ENCODE assay signal across 9 cellular contexts in genomic region chr10:46911151-46911876, GRCh38. TPM values are rescaled to one million over a fixed set of nuclear protein-coding genes. Genes with fewer than 3 reads are reported as not detected.
DNase-seq lines count a peak whose midpoint lies in the region; ATAC-seq and TF ChIP-seq lines count a peak whose summit lies in the region.
"Not testable (repeated sequence)": the region's sequence is repeated elsewhere in the genome, so short reads cannot be mapped to it uniquely, and the experiment has no call there.
"Had no signal": no experiment of that assay in that cellular context is flagged by ENCODE, and none has a peak within 500 bp of the region (broad histone marks: within the 10 kb centered on the region; RNA-seq: fewer than 3 reads in every experiment).

PTPN20 (plus strand) TSS chr10:46911428; CDS start chr10:46932500, 21,072 bp downstream.

- H3K36me3 ChIP-seq in Loucy (ENCODE audit: insufficient read depth, low read length), result not testable (repeated sequence)

- H3K4me1 ChIP-seq in Loucy (ENCODE audit: insufficient read depth, low read length, poor library complexity, severe bottlenecking), result not testable (repeated sequence)

- H3K9me3 Mint-ChIP-seq in central memory CD8-positive, alpha-beta T cell, result not testable (repeated sequence)

- not testable (repeated sequence) for H3K9me3 ChIP-seq in Loucy (ENCODE audit: insufficient read depth, low read depth, low read length)

- H3K9me2 ChIP-seq in Loucy (replicated peaks; ENCODE audit: low read depth, low read length), result not testable (repeated sequence)

- not testable (repeated sequence) for H3K27ac Mint-ChIP-seq in central memory CD8-positive, alpha-beta T cell (ENCODE audit: low read depth)

- H3K4me3 ChIP-seq in Loucy (ENCODE audit: low read length, poor library complexity, severe bottlenecking), result peak within 1 kb of the TSS; percentile 21

- not testable (repeated sequence) for H3K36me3 Mint-ChIP-seq in central memory CD8-positive, alpha-beta T cell (ENCODE audit: insufficient read depth)

- ATAC-seq in GM19035 (IDR thresholded peaks at IDR 0.05; ENCODE audit: unreplicated experiment), result peak; percentile 81
- ATAC-seq in central memory CD8-positive, alpha-beta T cell (replicated peaks; ENCODE audit: extremely low read depth, poor library complexity, severe bottlenecking), result peak; percentile 31
- peak; percentile 95 for ATAC-seq in Right ventricle myocardium inferior

- not testable (repeated sequence) for H3K9ac ChIP-seq in Loucy (ENCODE audit: low read depth, low read length, poor library complexity, severe bottlenecking)

- not testable (repeated sequence) for H3K27me3 Mint-ChIP-seq in central memory CD8-positive, alpha-beta T cell

- intact Hi-C loops in Right ventricle myocardium inferior (cut with DNase I), result not testable (repeated sequence)

- H3K4me1 Mint-ChIP-seq in central memory CD8-positive, alpha-beta T cell, result not testable (repeated sequence)

- DNase-seq in Ammon's horn (ENCODE audit: low spot score) (peak; percentile 2), Right ventricle myocardium inferior (ENCODE audit: missing footprints) (peak; percentile 74), mucosa of gallbladder (ENCODE audit: low spot score) (peak; percentile 51)
- DNase-seq in activated CD8-positive, alpha-beta memory T cell treated with anti-CD3 and anti-CD28 coated beads, Interleukin-2, amount 50 U/mL, for 48 hours, result peak; percentile 53
- DNase-seq in central memory CD8-positive, alpha-beta T cell (ENCODE audit: low spot score in 2 of 2), result not testable (repeated sequence)
- DNase-seq in stimulated activated CD4-positive, alpha-beta T cell treated with anti-CD3 and anti-CD28 coated beads, Interleukin-4, amount 100 ng/mL, for 4 hours, result peak; percentile 2 to 4

- not testable (repeated sequence) for TF ChIP-seq CTCF in Loucy (conservative IDR thresholded peaks at IDR 0.05; ENCODE audit: low read length)

- H4K20me1 ChIP-seq in Loucy (ENCODE audit: insufficient read depth, low read length, poor library complexity, severe bottlenecking), result not testable (repeated sequence)

- H2AFZ ChIP-seq in Loucy (ENCODE audit: low read length), result not testable (repeated sequence)

- H3K79me2 ChIP-seq in Loucy (ENCODE audit: insufficient read depth, low read length), result not testable (repeated sequence)

- H3K27me3 ChIP-seq in Loucy (ENCODE audit: insufficient read depth, low read length, poor library complexity, severe bottlenecking), result not testable (repeated sequence)

- not testable (repeated sequence) for H3K4me2 ChIP-seq in Loucy (ENCODE audit: low read depth, low read length, poor library complexity, severe bottlenecking)

- H3F3A ChIP-seq in Loucy (ENCODE audit: low read depth), result not testable (repeated sequence)

- H3K4me3 Mint-ChIP-seq in central memory CD8-positive, alpha-beta T cell, result peak within 1 kb of the TSS; percentile 48

RNA-seq across cellular contexts. Expression of gene PTPN20, which starts in this region (rescaled TPM):
- total RNA-seq in Right ventricle myocardium inferior (14.3 TPM), mucosa of gallbladder (3.1 TPM)
- total RNA-seq: M059J had no signal

Comparison
In these comparisons a context has a peak if more than half of its experiments do, and no peak if none do; other contexts are left out.
1. ATAC-seq: peak in every context shown above with its lines; median percentile 95 in Right ventricle myocardium inferior; 81 in GM19035; 31 in central memory CD8-positive, alpha-beta T cell.